Comparison of ENCODE assay signal across 23 cellular contexts in the genomic region with DNA sequence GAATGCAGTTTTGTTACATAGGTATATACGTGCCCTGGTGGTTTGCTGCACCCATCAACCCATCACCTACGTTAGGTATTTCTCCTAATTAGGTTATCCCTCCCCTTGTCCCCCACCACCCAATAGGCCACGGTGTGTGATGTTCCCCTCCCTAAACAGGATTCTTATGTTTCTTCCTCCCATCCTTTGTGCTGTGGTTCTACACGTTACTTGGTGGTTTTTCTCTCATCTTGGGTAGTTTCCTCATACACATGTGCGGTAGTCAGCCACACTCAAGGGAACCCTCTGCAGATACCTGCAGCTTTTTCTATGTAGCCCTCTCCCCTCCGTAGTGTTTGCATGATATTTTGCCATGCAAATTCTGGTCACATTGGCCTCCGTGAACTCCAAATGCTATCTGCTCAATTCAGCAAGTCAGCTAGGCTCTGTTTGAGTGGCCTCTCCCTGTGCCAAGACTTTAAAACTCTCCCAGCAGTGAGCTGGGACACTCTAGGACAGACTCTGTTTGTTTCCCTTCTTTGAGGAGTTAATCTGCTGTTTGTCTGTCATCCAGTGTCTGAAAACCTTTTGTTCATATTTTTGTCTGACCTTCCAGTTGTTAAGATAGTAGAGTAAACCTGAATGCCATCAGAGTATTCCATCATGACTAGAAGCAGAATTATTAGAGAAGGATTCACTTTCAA. TPM values are rescaled to one million over a fixed set of nuclear protein-coding genes. Genes with fewer than 3 reads are reported as not detected.
DNase-seq lines count a peak whose midpoint lies in the region; ATAC-seq and TF ChIP-seq lines count a peak whose summit lies in the region.
"Had no signal": no experiment of that assay in that cellular context is flagged by ENCODE, and none has a peak within 500 bp of the region (broad histone marks: within the 10 kb centered on the region; RNA-seq: fewer than 3 reads in every experiment).

No MANE protein-coding gene starts in this region.

- no peaks in the 10 kb centered on the region for H3K9me3 ChIP-seq in right atrium auricular region
- H3K9me3 ChIP-seq: BLaER1, testis, vagina had no signal

- peak overlapping the region; percentile 26 for H3K27ac Mint-ChIP-seq in activated T-helper 1 cell treated with anti-CD3 and anti-CD28 coated beads, Interleukin-12 subunit alpha, Interleukin-12 subunit beta, Interleukin-2, Interleukin-4 antibody, amounts not matched to agents 30 ng/mL and 10 ng/mL and 1 ng/mL, durations not matched to agents 14 hours and 24 hours and 36 hours
- H3K27ac Mint-ChIP-seq in stimulated activated effector memory CD8-positive, alpha-beta T cell treated with anti-CD3 and anti-CD28 coated beads, Interleukin-12 subunit alpha, Interleukin-12 subunit beta, amount 100 ng/mL, for 72 hours: peak overlapping the region; percentile 85
- H3K27ac Mint-ChIP-seq in endothelial cell (ENCODE audit: unreplicated experiment): no peak overlapping the region
- H3K27ac Mint-ChIP-seq: HFFc6 had no signal

- no peaks in the 10 kb centered on the region for H3K9me3 Mint-ChIP-seq in activated T-helper 1 cell treated with anti-CD3 and anti-CD28 coated beads, Interleukin-12 subunit alpha, Interleukin-12 subunit beta, Interleukin-2, Interleukin-4 antibody, amounts not matched to agents 30 ng/mL and 10 ng/mL and 1 ng/mL, durations not matched to agents 14 hours and 24 hours and 36 hours
- no peaks in the 10 kb centered on the region for H3K9me3 Mint-ChIP-seq in stimulated activated effector memory CD8-positive, alpha-beta T cell treated with anti-CD3 and anti-CD28 coated beads, Interleukin-12 subunit alpha, Interleukin-12 subunit beta, amount 100 ng/mL, for 72 hours
- H3K9me3 Mint-ChIP-seq in endothelial cell (ENCODE audit: unreplicated experiment): no peaks in the 10 kb centered on the region
- H3K9me3 Mint-ChIP-seq: activated CD4-positive, alpha-beta T cell treated with anti-CD3 and anti-CD28 coated beads, Interleukin-2, amount 10 ng/mL, durations not matched to agents 24 days and 14 days; HFFc6; naive B cell had no signal

- DNase-seq in Right ventricle myocardium inferior (ENCODE audit: missing footprints): no peak
- DNase-seq in right atrium auricular region (ENCODE audit: low spot score): no peak
- DNase-seq in activated T-helper 1 cell treated with anti-CD3 and anti-CD28 coated beads, Interleukin-12 subunit alpha, Interleukin-12 subunit beta, Interleukin-2, Interleukin-4 antibody, amounts not matched to agents 30 ng/mL and 10 ng/mL and 1 ng/mL, durations not matched to agents 14 hours and 24 hours and 36 hours (ENCODE audit: low spot score): no peak
- DNase-seq in left ventricle myocardium superior: no peak
- DNase-seq in stimulated activated effector memory CD8-positive, alpha-beta T cell treated with anti-CD3 and anti-CD28 coated beads, Interleukin-12 subunit alpha, Interleukin-12 subunit beta, amount 100 ng/mL, for 72 hours (ENCODE audit: low spot score in 2 of 2): no peak
- no peak for DNase-seq in NK-92 treated with Interleukin-12 subunit alpha and Interleukin-12 subunit beta, amount 100 ng/mL, for 24 hours (lab: John Stamatoyannopoulos, UW)
- DNase-seq in endothelial cell (ENCODE audit: low spot score): no peak
- DNase-seq: activated CD4-positive, alpha-beta T cell treated with anti-CD3 and anti-CD28 coated beads, Interleukin-2, amount 10 ng/mL, durations not matched to agents 24 days and 14 days; activated gamma-delta T cell; aorta; cerebellar nuclear complex; effector CD4-positive, alpha-beta T cell; HFFc6; kidney glomerular epithelial cell; naive B cell; NCI-H187; NCI-H2227 treated with DMSO at 0.1 percent for 48 hours; NCI-H82; testis had no signal

- H3K36me3 Mint-ChIP-seq in activated T-helper 1 cell treated with anti-CD3 and anti-CD28 coated beads, Interleukin-12 subunit alpha, Interleukin-12 subunit beta, Interleukin-2, Interleukin-4 antibody, amounts not matched to agents 30 ng/mL and 10 ng/mL and 1 ng/mL, durations not matched to agents 14 hours and 24 hours and 36 hours (ENCODE audit: low read depth): peaks cover 27% of the 10 kb centered on the region
- H3K36me3 Mint-ChIP-seq in stimulated activated effector memory CD8-positive, alpha-beta T cell treated with anti-CD3 and anti-CD28 coated beads, Interleukin-12 subunit alpha, Interleukin-12 subunit beta, amount 100 ng/mL, for 72 hours: peaks cover 95% of the 10 kb centered on the region
- H3K36me3 Mint-ChIP-seq in endothelial cell (ENCODE audit: low read depth, unreplicated experiment): peaks cover 30% of the 10 kb centered on the region

- H3K27me3 ChIP-seq in right atrium auricular region: no peaks in the 10 kb centered on the region
- H3K27me3 ChIP-seq: BLaER1, testis, vagina had no signal

- H3K36me3 ChIP-seq in right atrium auricular region: peaks cover 26% of the 10 kb centered on the region

- no peak overlapping the region for H3K4me3 Mint-ChIP-seq in activated T-helper 1 cell treated with anti-CD3 and anti-CD28 coated beads, Interleukin-12 subunit alpha, Interleukin-12 subunit beta, Interleukin-2, Interleukin-4 antibody, amounts not matched to agents 30 ng/mL and 10 ng/mL and 1 ng/mL, durations not matched to agents 14 hours and 24 hours and 36 hours
- no peak overlapping the region for H3K4me3 Mint-ChIP-seq in stimulated activated effector memory CD8-positive, alpha-beta T cell treated with anti-CD3 and anti-CD28 coated beads, Interleukin-12 subunit alpha, Interleukin-12 subunit beta, amount 100 ng/mL, for 72 hours
- H3K4me3 Mint-ChIP-seq in endothelial cell (ENCODE audit: unreplicated experiment): no peak overlapping the region
- H3K4me3 Mint-ChIP-seq: activated CD4-positive, alpha-beta T cell treated with anti-CD3 and anti-CD28 coated beads, Interleukin-2, amount 10 ng/mL, durations not matched to agents 24 days and 14 days; HFFc6; naive B cell had no signal

- no peak for TF ChIP-seq CTCF in right atrium auricular region (IDR thresholded peaks at IDR 0.05)
- TF ChIP-seq CTCF in endothelial cell (IDR thresholded peaks at IDR 0.05; ENCODE audit: unreplicated experiment): no peak

- no peak overlapping the region for H3K27ac ChIP-seq in right atrium auricular region
- H3K27ac ChIP-seq: BLaER1, testis, vagina had no signal

- peaks cover 10% of the 10 kb centered on the region for H3K4me1 Mint-ChIP-seq in activated T-helper 1 cell treated with anti-CD3 and anti-CD28 coated beads, Interleukin-12 subunit alpha, Interleukin-12 subunit beta, Interleukin-2, Interleukin-4 antibody, amounts not matched to agents 30 ng/mL and 10 ng/mL and 1 ng/mL, durations not matched to agents 14 hours and 24 hours and 36 hours (ENCODE audit: low read depth)
- peaks cover 11% of the 10 kb centered on the region for H3K4me1 Mint-ChIP-seq in stimulated activated effector memory CD8-positive, alpha-beta T cell treated with anti-CD3 and anti-CD28 coated beads, Interleukin-12 subunit alpha, Interleukin-12 subunit beta, amount 100 ng/mL, for 72 hours
- peaks cover 4% of the 10 kb centered on the region for H3K4me1 Mint-ChIP-seq in endothelial cell (ENCODE audit: unreplicated experiment)

- intact Hi-C loops in Right ventricle myocardium inferior (cut with DNase I) (no loop called here), left ventricle myocardium superior (cut with micrococcal nuclease) (no loop called here)
- intact Hi-C loops in activated T-helper 1 cell treated with anti-CD3 and anti-CD28 coated beads, Interleukin-12 subunit alpha, Interleukin-12 subunit beta, Interleukin-2, Interleukin-4 antibody, amounts not matched to agents 30 ng/mL and 10 ng/mL and 1 ng/mL, durations not matched to agents 14 hours and 24 hours and 36 hours (cut with micrococcal nuclease): no loop called here

- H3K4me3 ChIP-seq in right atrium auricular region: no peak overlapping the region
- H3K4me3 ChIP-seq: BLaER1, testis, vagina had no signal

- no peaks in the 10 kb centered on the region for H3K4me1 ChIP-seq in right atrium auricular region
- H3K4me1 ChIP-seq: BLaER1, testis, vagina had no signal

- peak; percentile 78 for ATAC-seq in Right ventricle myocardium inferior
- ATAC-seq in left ventricle myocardium superior: peak; percentile 81
- no peak for ATAC-seq in stimulated activated effector memory CD8-positive, alpha-beta T cell treated with anti-CD3 and anti-CD28 coated beads, Interleukin-12 subunit alpha, Interleukin-12 subunit beta, amount 100 ng/mL, for 72 hours
- no peak for ATAC-seq in HG02938 (IDR thresholded peaks at IDR 0.05; ENCODE audit: unreplicated experiment)
- ATAC-seq: esophagus mucosa had no signal

- H3K27me3 Mint-ChIP-seq in activated T-helper 1 cell treated with anti-CD3 and anti-CD28 coated beads, Interleukin-12 subunit alpha, Interleukin-12 subunit beta, Interleukin-2, Interleukin-4 antibody, amounts not matched to agents 30 ng/mL and 10 ng/mL and 1 ng/mL, durations not matched to agents 14 hours and 24 hours and 36 hours (ENCODE audit: insufficient read depth): no peaks in the 10 kb centered on the region
- H3K27me3 Mint-ChIP-seq in endothelial cell (ENCODE audit: unreplicated experiment): no peaks in the 10 kb centered on the region
- H3K27me3 Mint-ChIP-seq: activated CD4-positive, alpha-beta T cell treated with anti-CD3 and anti-CD28 coated beads, Interleukin-2, amount 10 ng/mL, durations not matched to agents 24 days and 14 days; naive B cell had no signal

RNA-seq across cellular contexts. Expression of a gene that starts 41.0 kb away (rescaled TPM):
- total RNA-seq in Right ventricle myocardium inferior (16.4 TPM), right atrium auricular region (10 to 100 TPM; 16.3 to 25.5 TPM), left ventricle myocardium superior (17.6 TPM), endothelial cell (ENCODE audit: unreplicated experiment) (19.2 TPM)
- total RNA-seq in activated T-helper 1 cell treated with anti-CD3 and anti-CD28 coated beads, Interleukin-12 subunit alpha, Interleukin-12 subunit beta, Interleukin-2, Interleukin-4 antibody, amounts not matched to agents 30 ng/mL and 10 ng/mL and 1 ng/mL, durations not matched to agents 14 hours and 24 hours and 36 hours: 26.7 and 27.8 TPM in 2 replicates

Comparison
In these comparisons a context has a peak if more than half of its experiments do, and no peak if none do; other contexts are left out.
1. ATAC-seq: peak in Right ventricle myocardium inferior (single experiment) and left ventricle myocardium superior (single experiment); none in stimulated activated effector memory CD8-positive, alpha-beta T cell treated with anti-CD3 and anti-CD28 coated beads, Interleukin-12 subunit alpha, Interleukin-12 subunit beta, amount 100 ng/mL, for 72 hours (single experiment) and HG02938 (single experiment).